ENCODE assay signal across 14 cellular contexts in genomic region chr2:173961346-173961705, GRCh38. TPM values are rescaled to one million over a fixed set of nuclear protein-coding genes. Genes with fewer than 3 reads are reported as not detected.
DNase-seq lines count a peak whose midpoint lies in the region; ATAC-seq, FAIRE-seq and TF ChIP-seq lines count a peak whose summit lies in the region.
"Had no signal": no experiment of that assay in that cellular context is flagged by ENCODE, and none has a peak within 500 bp of the region (broad histone marks: within the 10 kb centered on the region; RNA-seq: fewer than 3 reads in every experiment).

No MANE protein-coding gene starts in this region.

- H3K27me3 ChIP-seq in MM.1S (replicated peaks; ENCODE audit: insufficient read depth, low read length): no peaks in the 10 kb centered on the region
- no peaks in the 10 kb centered on the region for H3K27me3 ChIP-seq in GM12878 (replicated peaks in 1 of 2; ENCODE audit: control insufficient read depth in 2 of 2, insufficient read depth in 2 of 2, low read length in 1 of 2)
- no peaks in the 10 kb centered on the region for H3K27me3 ChIP-seq in psoas muscle (ENCODE audit: insufficient read depth in 3 of 3, low read length in 2 of 3)
- no peaks in the 10 kb centered on the region for H3K27me3 ChIP-seq in aorta (ENCODE audit: control insufficient read depth in 1 of 2, insufficient read depth in 2 of 2, low read length in 1 of 2)
- H3K27me3 ChIP-seq: thyroid gland had no signal

- intact Hi-C loops in GM12878 (cut with micrococcal nuclease; ENCODE audit: unreplicated experiment): loop anchor here (10.0 kb wide), 2 partner anchors 283 to 633 kb away; partner anchors contain the start of genes OLA1 and WIPF1
- intact Hi-C loops in psoas muscle (cut with DNase I): loop anchor here in 1 of 2 donors (5.0 kb wide), 1 partner anchor 286 kb away; the partner anchor contains the start of gene OLA1
- intact Hi-C loops in aorta (cut with DNase I): no loop called here

- peaks cover 50% of the 10 kb centered on the region for H3K36me3 Mint-ChIP-seq in T-helper 2 cell treated with Interferon-gamma antibody and Interleukin-4, amounts not matched to agents 5 μg/mL and 100 μg/mL, for 36 hours (ENCODE audit: low read depth)

- no TSS peak for BruUV-seq in GM12878 (replicated peaks; lab: Mats Ljungman, UMichigan)

- H2AFZ ChIP-seq in MM.1S (ENCODE audit: low read length): no peak overlapping the region
- no peak overlapping the region for H2AFZ ChIP-seq in GM12878 (ENCODE audit: control insufficient read depth, low read depth, low read length)

- H4K20me1 ChIP-seq in MM.1S (ENCODE audit: insufficient read depth, low read length) (peaks cover 47% of the 10 kb centered on the region), GM12878 (ENCODE audit: control insufficient read depth, insufficient read depth) (no peaks in the 10 kb centered on the region; the same call in 1 of the 2 replicates)

- SMC1A ChIA-PET in GM12878 (lab: Charles Lee; ENCODE audit: uncharacterized antibody, unreplicated experiment): interaction anchor here (0.6 to 2.7 kb wide), 11 partner anchors 10 to 380 kb away, joined by 3 to 11 read pairs (median 4); no protein-coding TSS in a partner anchor

- H3K9me2 ChIP-seq in MM.1S (replicated peaks; ENCODE audit: insufficient read depth, low read length): no peaks in the 10 kb centered on the region

- no peaks in the 10 kb centered on the region for H3K9me3 ChIP-seq in MM.1S (replicated peaks; ENCODE audit: insufficient read depth, low read length)
- no peaks in the 10 kb centered on the region for H3K9me3 ChIP-seq in GM12878 (replicated peaks; ENCODE audit: control insufficient read depth, insufficient read depth, low read length)
- no peaks in the 10 kb centered on the region for H3K9me3 ChIP-seq in psoas muscle
- no peaks in the 10 kb centered on the region for H3K9me3 ChIP-seq in aorta (ENCODE audit: control insufficient read depth, low read length)
- H3K9me3 ChIP-seq: thyroid gland had no signal

- no peak for DNase-seq in T-helper 2 cell treated with Interferon-gamma antibody and Interleukin-4, amounts not matched to agents 5 μg/mL and 100 μg/mL, for 36 hours (ENCODE audit: low spot score)
- DNase-seq in T-helper 2 cell (no peak), MM.1S (no peak), GM12878 (ENCODE audit: low read depth, low spot score) (no peak), psoas muscle (no peak), NCI-H345 treated with DMSO at 0.1 percent for 48 hours (lab: John Stamatoyannopoulos, UW; ENCODE audit: unreplicated experiment) (no peak), putamen (ENCODE audit: low spot score) (no peak), aorta (no peak)
- DNase-seq: central memory CD4-positive, alpha-beta T cell; GDM1; hippocampal formation; NK-92 treated with Interleukin-12 subunit alpha and Interleukin-12 subunit beta, amount 100 ng/mL, for 24 hours; stimulated activated CD4-positive, alpha-beta T cell treated with anti-CD3 and anti-CD28 coated beads, Interleukin-4, amount 100 ng/mL, for 24 hours; thyroid gland had no signal

- peaks cover 53% of the 10 kb centered on the region for H3K4me1 Mint-ChIP-seq in T-helper 2 cell treated with Interferon-gamma antibody and Interleukin-4, amounts not matched to agents 5 μg/mL and 100 μg/mL, for 36 hours (ENCODE audit: low read depth)

- no peaks in the 10 kb centered on the region for H3K27me3 Mint-ChIP-seq in T-helper 2 cell treated with Interferon-gamma antibody and Interleukin-4, amounts not matched to agents 5 μg/mL and 100 μg/mL, for 36 hours (ENCODE audit: low read depth)

- CTCF ChIA-PET in GM12878 (lab: Yijun Ruan, JAX): interaction anchor here (1.3 to 2.1 kb wide), 2 partner anchors 9 to 12 kb away, joined by 3 to 11 read pairs; no protein-coding TSS in a partner anchor

- FAIRE-seq in GM12878 (lab: Jason Lieb, UNC): no peak

- H3K4me1 ChIP-seq in MM.1S (ENCODE audit: low read length) (peaks cover 19% of the 10 kb centered on the region), GM12878 (ENCODE audit: control insufficient read depth, insufficient read depth, low read length) (no peaks in the 10 kb centered on the region), psoas muscle (peaks cover 63% of the 10 kb centered on the region), aorta (ENCODE audit: control insufficient read depth in 1 of 2, insufficient read depth in 2 of 2, low read length in 2 of 2) (peaks cover 0 to under 1% of the 10 kb centered on the region in 2 donors)

- ATAC-seq in GM12878 (no peak), psoas muscle (no peak), aorta (ENCODE audit: low FRiP score) (no peak)

- H3K36me3 ChIP-seq in MM.1S (replicated peaks; ENCODE audit: insufficient read depth, low read length): peaks cover 5% of the 10 kb centered on the region; the same call in 1 of the 2 replicates
- H3K36me3 ChIP-seq in GM12878 (ENCODE audit: control insufficient read depth in 2 of 2, insufficient read depth in 2 of 2, low read length in 1 of 2): peaks cover 0 to 6% of the 10 kb centered on the region in 2 experiments; a peak in 1 of 4 replicates
- no peaks in the 10 kb centered on the region for H3K36me3 ChIP-seq in psoas muscle (ENCODE audit: insufficient read depth in 1 of 2, low read depth in 1 of 2)
- H3K36me3 ChIP-seq in aorta (ENCODE audit: control insufficient read depth in 1 of 2, insufficient read depth in 2 of 2, low read length in 1 of 2): no peaks in the 10 kb centered on the region
- H3K36me3 ChIP-seq: thyroid gland had no signal

- H3K4me3 Mint-ChIP-seq in T-helper 2 cell treated with Interferon-gamma antibody and Interleukin-4, amounts not matched to agents 5 μg/mL and 100 μg/mL, for 36 hours: peak overlapping the region; percentile 67

- H3K9ac ChIP-seq in MM.1S (ENCODE audit: low read length) (no peak overlapping the region; the same call in 1 of the 2 replicates), GM12878 (ENCODE audit: control insufficient read depth, insufficient read depth, low read length) (no peak overlapping the region)

- H3K4me2 ChIP-seq in MM.1S (ENCODE audit: low read depth, low read length) (peak overlapping the region; percentile 74), GM12878 (ENCODE audit: control insufficient read depth, insufficient read depth) (peak overlapping the region; percentile 85)

- no peak for TF ChIP-seq EP300 in GM12878 (IDR thresholded peaks at IDR 0.05; ENCODE audit: borderline replicate concordance in 1 of 2, control insufficient read depth in 1 of 2, low read depth in 2 of 2, low read length in 2 of 2)

- TF ChIP-seq RAD21 in GM12878 (IDR thresholded peaks at IDR 0.05; ENCODE audit: insufficient read depth, low read depth, low read length): no peak

- H3K4me3 ChIP-seq in MM.1S (ENCODE audit: low read length) (peak overlapping the region; percentile 76), GM12878 (peak overlapping the region; percentile 76), psoas muscle (no peak overlapping the region), aorta (ENCODE audit: low read length in 2 of 2) (peak overlapping the region in 1 of 2 donors; percentile 20)
- H3K4me3 ChIP-seq: thyroid gland had no signal

- TF ChIP-seq CTCF in MM.1S (IDR thresholded peaks at IDR 0.05; ENCODE audit: low read length): no peak
- TF ChIP-seq CTCF in GM12878 (IDR thresholded peaks at IDR 0.05 in 2 of 3, conservative IDR thresholded peaks at IDR 0.05 in 1 of 3; ENCODE audit: control insufficient read depth in 2 of 3, extremely low read depth in 1 of 3, insufficient read depth in 1 of 3, low read depth in 3 of 3, low read length in 3 of 3): no peak
- TF ChIP-seq CTCF in psoas muscle (IDR thresholded peaks at IDR 0.05): no peak

- POLR2A ChIA-PET in GM12878 (lab: Charles Lee): interaction anchor here (0.6 to 2.6 kb wide), 6 partner anchors 8 to 287 kb away, joined by 3 to 12 read pairs (median 4); partner anchors contain the start of gene OLA1

- in situ Hi-C loops in GM12878 (cut with MboI): no loop called here

- H3K79me2 ChIP-seq in MM.1S (ENCODE audit: low read length): peaks cover 74% of the 10 kb centered on the region
- H3K79me2 ChIP-seq in GM12878 (ENCODE audit: control insufficient read depth, insufficient read depth, low read length): peaks cover 90% of the 10 kb centered on the region

- 100% methylated on average over 1 of the region's 1 CpG for WGBS in GM12878 (ENCODE audit: insufficient coverage, insufficient replicate concordance, low lambda C conversion rate, missing lambda C conversion rate)
- 90 to 96% (median 94%) methylated on average over 1 of the region's 1 CpG for WGBS in psoas muscle, 3 donors
- WGBS in aorta, 2 donors: 92 to 97% methylated on average over 1 of the region's 1 CpG

- peaks cover 25% of the 10 kb centered on the region for H3F3A ChIP-seq in MM.1S (ENCODE audit: insufficient read depth, low read length)

- TF ChIP-seq POLR2A in GM12878 (IDR thresholded peaks at IDR 0.05; ENCODE audit: low read depth, low read length): no peak

- RAD21 ChIA-PET in GM12878 (lab: Charles Lee; ENCODE audit: unreplicated experiment): interaction anchor here (1.7 to 1.9 kb wide), 3 partner anchors 15 to 380 kb away, joined by 5 read pairs; no protein-coding TSS in a partner anchor

- no peaks in the 10 kb centered on the region for H3K9me3 Mint-ChIP-seq in T-helper 2 cell treated with Interferon-gamma antibody and Interleukin-4, amounts not matched to agents 5 μg/mL and 100 μg/mL, for 36 hours

- H3K27ac ChIP-seq in MM.1S (ENCODE audit: low read length) (no peak overlapping the region), GM12878 (ENCODE audit: control insufficient read depth, insufficient read depth) (no peak overlapping the region), psoas muscle (peak overlapping the region; percentile 100), aorta (ENCODE audit: low read depth in 1 of 2, low read length in 2 of 2) (peak overlapping the region in 1 of 2 donors; percentile 57)

- H3K27ac Mint-ChIP-seq in T-helper 2 cell treated with Interferon-gamma antibody and Interleukin-4, amounts not matched to agents 5 μg/mL and 100 μg/mL, for 36 hours: no peak overlapping the region

RNA-seq across cellular contexts. Expression of gene SP3, which starts 3.8 kb away (rescaled TPM):
- total RNA-seq in GM12878 (2013; cell fraction: nucleolus; rRNA removed): 171 and 179 TPM in 2 replicates
- total RNA-seq in GM12878 (2014; rRNA removed) (81.8 and 82.6 TPM in 2 replicates), GM12878 (2014; rRNA removed; fragmentation: Illumina TruSeq; extraction: Trizol) (85.2 and 87.6 TPM in 2 replicates), GM12878 (2021) (70.7 and 74.8 TPM in 2 replicates), psoas muscle (10 to 100 TPM; 38.2 to 52.0 (median 45.4) TPM), aorta (10 to 100 TPM; 79.1 to 97.6 TPM)
- polyA plus RNA-seq in GM12878 (2011; ENCODE audit: low read depth): 17.5 TPM
- polyA plus RNA-seq in GM12878 (2011; rRNA removed) (71.0 and 94.6 TPM in 2 replicates), GM12878 (2014; fragmentation: Illumina TruSeq; extraction: Trizol) (62.3 and 80.9 TPM in 2 replicates), GM12878 (2014; fragmentation: Nextera tagmentation; extraction: Ambion mirVana) (10 to 100 TPM in 1 of 2 experiments, 1 to 10 TPM in 1; 9.9 to 12.2 TPM), GM12878 (2014; rRNA removed) (42.4 TPM in 2 replicates), GM12878 (2016; fragmentation: Nextera tagmentation; extraction: Ambion mirVana) (10 to 100 TPM; 35.8 to 36.2 TPM), psoas muscle (10 to 100 TPM; 13.9 to 23.1 (median 14.3) TPM), aorta (10 to 100 TPM; 16.2 to 25.4 TPM)
- 31.1 and 34.6 TPM in 2 replicates for polyA plus RNA-seq in GM12878 (2011; cell fraction: cytosol; rRNA removed)
- polyA plus RNA-seq in GM12878 (2011; cell fraction: nucleus; rRNA removed): 36.5 and 43.8 TPM in 2 replicates
- polyA plus RNA-seq in GM12878 (2012): 19.5 and 25.2 TPM in 2 replicates
- polyA minus RNA-seq in GM12878 (2011; rRNA and poly(A)+ RNA removed): 114 and 144 TPM in 2 replicates
- 35.6 and 37.4 TPM in 2 replicates for polyA minus RNA-seq in GM12878 (2011; cell fraction: cytosol; rRNA and poly(A)+ RNA removed)
- polyA minus RNA-seq in GM12878 (2011; cell fraction: nucleus; rRNA and poly(A)+ RNA removed): 87.9 and 121 TPM in 2 replicates
